ENCODE assay signal across 8 cellular contexts in the genomic region with DNA sequence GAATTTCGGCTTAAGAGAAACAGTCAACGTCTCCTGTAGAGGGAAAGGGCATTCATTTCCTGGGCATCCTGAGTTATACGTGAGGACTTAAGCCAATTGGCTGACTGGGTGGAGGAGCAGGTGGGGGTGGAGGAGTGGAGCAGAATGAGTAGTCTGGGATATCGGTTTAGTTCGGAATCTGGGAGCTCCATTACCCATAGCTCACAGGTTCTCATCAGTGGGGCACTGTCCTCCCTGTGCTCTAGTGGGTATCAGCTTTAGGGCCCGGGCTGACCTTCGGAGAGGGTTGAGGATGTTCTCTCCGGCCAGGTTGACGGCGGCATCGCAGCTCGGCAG. TPM values are rescaled to one million over a fixed set of nuclear protein-coding genes. Genes with fewer than 3 reads are reported as not detected.
A peak's percentile ranks its signal among the peaks of the same experiment; 100 is the strongest.
DNase-seq lines count a peak whose midpoint lies in the region; ATAC-seq, FAIRE-seq and TF ChIP-seq lines count a peak whose summit lies in the region.

No MANE protein-coding gene starts in this region.

- ATAC-seq in GM21390 (IDR thresholded peaks at IDR 0.05; ENCODE audit: unreplicated experiment) (peak; percentile 2), mucosa of descending colon (no peak), GM18868 (IDR thresholded peaks at IDR 0.05; ENCODE audit: unreplicated experiment) (no peak), HG03039 (IDR thresholded peaks at IDR 0.05; ENCODE audit: unreplicated experiment) (no peak), HG03045 (IDR thresholded peaks at IDR 0.05; ENCODE audit: unreplicated experiment) (no peak)

- H3K4me1 ChIP-seq in mucosa of descending colon (ENCODE audit: low read depth), result peaks cover 18% of the 10 kb centered on the region

- no peak for TF ChIP-seq CTCF in bronchial epithelial cell (IDR thresholded peaks at IDR 0.05; ENCODE audit: insufficient read depth, low read length, severe bottlenecking)
- TF ChIP-seq CTCF in mucosa of descending colon (IDR thresholded peaks at IDR 0.05), result no peak

- DNase-seq in NCI-H2171 treated with DMSO at 0.1 percent for 48 hours (lab: John Stamatoyannopoulos, UW), result peak; percentile 86
- DNase-seq in bronchial epithelial cell (ENCODE audit: low read depth), result peak; percentile 70
- no peak for DNase-seq in mucosa of descending colon
- DNase-seq in iPS-NIHi7 (ENCODE audit: extremely low spot score), result no peak

- intact Hi-C loops in mucosa of descending colon (cut with DNase I, micrococcal nuclease), result no loop called here

- H3K36me3 ChIP-seq in bronchial epithelial cell (ENCODE audit: control insufficient read depth, insufficient read depth, low read length), result peaks cover 30% of the 10 kb centered on the region
- H3K36me3 ChIP-seq in mucosa of descending colon (ENCODE audit: low read depth), result no peaks in the 10 kb centered on the region

- no peaks in the 10 kb centered on the region for H3K9me3 ChIP-seq in mucosa of descending colon

- FAIRE-seq in bronchial epithelial cell (lab: Jason Lieb, UNC), result no peak

- no peaks in the 10 kb centered on the region for H3K27me3 ChIP-seq in bronchial epithelial cell (ENCODE audit: control insufficient read depth, insufficient read depth, low read length)

- H3K4me3 ChIP-seq in bronchial epithelial cell (ENCODE audit: low read depth, low read length) (peak overlapping the region; percentile 77), mucosa of descending colon (peak overlapping the region; percentile 57)

RNA-seq across cellular contexts. Expression of a gene that starts 0.7 kb away (rescaled TPM):
- total RNA-seq in bronchial epithelial cell, result 6.5 and 8.2 TPM in 2 replicates
- total RNA-seq in mucosa of descending colon, result 10 to 100 TPM; 43.3 to 64.1 (median 47.1) TPM

RNA-seq across cellular contexts. Expression of a gene that starts 12.1 kb away (rescaled TPM):
- total RNA-seq in bronchial epithelial cell (128 and 167 TPM in 2 replicates), mucosa of descending colon (100 to 1,000 TPM in 1 of 3 donors, 10 to 100 TPM in 2; 85.9 to 102 (median 86.9) TPM)

RNA-seq across cellular contexts. Expression of a gene that starts 12.4 kb away (rescaled TPM):
- total RNA-seq in bronchial epithelial cell (0.38 and 0.53 TPM in 2 replicates), mucosa of descending colon (1 to 10 TPM; 2.2 to 3.9 (median 2.6) TPM)

RNA-seq across cellular contexts. Expression of a gene that starts 43.1 kb away (rescaled TPM):
- total RNA-seq in bronchial epithelial cell (2.0 and 2.6 TPM in 2 replicates), mucosa of descending colon (10 to 100 TPM; 12.1 to 15.8 (median 13.4) TPM)

Comparison
In these comparisons a context has a peak if more than half of its experiments do, and no peak if none do; other contexts are left out.
1. DNase-seq: peak in NCI-H2171 treated with DMSO at 0.1 percent for 48 hours (single experiment) and bronchial epithelial cell (single experiment); none in mucosa of descending colon (0 of 3) and iPS-NIHi7 (single experiment).